ENCODE assay signal across 8 cellular contexts in genomic region chr19:52570005-52570861, GRCh38. TPM values are rescaled to one million over a fixed set of nuclear protein-coding genes. Genes with fewer than 3 reads are reported as not detected.
DNase-seq lines count a peak whose midpoint lies in the region; ATAC-seq and TF ChIP-seq lines count a peak whose summit lies in the region.

Gene ZNF701, plus strand, starts transcription at chr19:52570287. Its CDS starts 3,861 bp downstream, at chr19:52574148.

- ATAC-seq in GM21515 (IDR thresholded peaks at IDR 0.05; ENCODE audit: unreplicated experiment), result peak; percentile 87

- peak; percentile 91 for DNase-seq in Caki2 (ENCODE audit: low read depth)
- peak; percentile 95 to 96 for DNase-seq in SJSA1 (ENCODE audit: low read depth in 1 of 2, low spot score in 2 of 2)
- DNase-seq in activated naive CD4-positive, alpha-beta T cell treated with anti-CD3 and anti-CD28 coated beads, Interleukin-2, amount 50 U/mL, for 16 hours, result peak; percentile 91
- peak; percentile 91 for DNase-seq in globus pallidus (ENCODE audit: low spot score)
- DNase-seq in nucleus accumbens (lab: John Stamatoyannopoulos, UW), result peak; percentile 60 to 98 (median 91)
- DNase-seq in superior temporal gyrus (ENCODE audit: extremely low spot score), result peak; percentile 96

- H3K4me1 ChIP-seq in SJSA1 (replicated peaks), result peaks cover 14% of the 10 kb centered on the region

- TF ChIP-seq EP300 in Ishikawa (IDR thresholded peaks at IDR 0.05; ENCODE audit: borderline replicate concordance), result no peak

- H3K9me3 ChIP-seq in SJSA1 (replicated peaks), result peaks cover under 1% of the 10 kb centered on the region; the same call in 1 of the 2 replicates

- H3K27me3 ChIP-seq in SJSA1 (replicated peaks), result no peaks in the 10 kb centered on the region

- TF ChIP-seq RAD21 in Ishikawa (IDR thresholded peaks at IDR 0.05; ENCODE audit: low read depth), result no peak

- H3K36me3 ChIP-seq in SJSA1, result peaks cover 37% of the 10 kb centered on the region

- H3K27ac ChIP-seq in SJSA1, result peak within 1 kb of the TSS; percentile 83

- H3K4me3 ChIP-seq in SJSA1, result peak within 1 kb of the TSS; percentile 64

- in situ Hi-C loops in Caki2 (cut with HindIII; ENCODE audit: low pct_unique_long_range_greater_than_20kb, low sequenced_read_pairs), result no loop called here

TF ChIP-seq in Ishikawa, 13 proteins besides CTCF, POLR2A, EP300 and RAD21:
- TF ChIP-seq USF1 (IDR thresholded peaks at IDR 0.05), result no peak
- TF ChIP-seq TCF12 (IDR thresholded peaks at IDR 0.05; ENCODE audit: low read depth), result no peak
- TF ChIP-seq TEAD4 (IDR thresholded peaks at IDR 0.05), result peak; percentile 18; the same call in 1 of the 2 replicates
- no peak for TF ChIP-seq REST (IDR thresholded peaks at IDR 0.05; ENCODE audit: low read depth)
- no peak for TF ChIP-seq ZBTB7A (IDR thresholded peaks at IDR 0.05; ENCODE audit: low read depth)
- no peak for TF ChIP-seq CEBPB (IDR thresholded peaks at IDR 0.05)
- no peak for TF ChIP-seq YY1 (IDR thresholded peaks at IDR 0.05; ENCODE audit: low read depth)
- no peak for TF ChIP-seq MAX (IDR thresholded peaks at IDR 0.05)
- peak; percentile 63 for TF ChIP-seq TAF1 (IDR thresholded peaks at IDR 0.05; ENCODE audit: low read depth)
- TF ChIP-seq EGR1 (IDR thresholded peaks at IDR 0.05), result no peak
- TF ChIP-seq CREB1 (IDR thresholded peaks at IDR 0.05; ENCODE audit: low read depth), result no peak
- TF ChIP-seq NFIC (IDR thresholded peaks at IDR 0.05), result 0 out of 2 replicates have a peak, but pooled peaks have one; percentile 10
- peak; percentile 70 for TF ChIP-seq FOXM1 (IDR thresholded peaks at IDR 0.05; ENCODE audit: borderline replicate concordance, low read depth)

RNA-seq across cellular contexts. Expression of gene ZNF701, which starts in this region (rescaled TPM):
- total RNA-seq in Caki2 (2014; rRNA removed; shearing (Covaris generic); ENCODE audit: low replicate concordance), result 4.0 and 10.2 TPM in 2 replicates
- 4.4 and 8.7 TPM in 2 replicates for total RNA-seq in SJSA1 (2014; rRNA removed; shearing (Covaris generic))

Comparison
In these comparisons a context has a peak if more than half of its experiments do, and no peak if none do; other contexts are left out.
1. Peak in every context shown above with its lines: DNase-seq, ATAC-seq, H3K4me3 ChIP-seq and H3K27ac ChIP-seq.